Comparison of ENCODE assay signal across 8 cellular contexts in genomic region chr10:100986952-100987684, GRCh38. TPM values are rescaled to one million over a fixed set of nuclear protein-coding genes. Genes with fewer than 3 reads are reported as not detected.
DNase-seq lines count a peak whose midpoint lies in the region; ATAC-seq and TF ChIP-seq lines count a peak whose summit lies in the region.

Gene MRPL43, minus strand, starts transcription at chr10:100987497. Its CDS starts 54 bp downstream, at chr10:100987443.
Gene TWNK, plus strand, starts transcription at chr10:100987543. Its CDS starts 668 bp downstream, at chr10:100988211.

- ATAC-seq in GM18870 (IDR thresholded peaks at IDR 0.05; ENCODE audit: unreplicated experiment): peak; percentile 60
- peak; percentile 57 for ATAC-seq in HG03108 (IDR thresholded peaks at IDR 0.05; ENCODE audit: unreplicated experiment)

- H3K27ac ChIP-seq in layer of hippocampus (ENCODE audit: low read depth, low read length): peak within 1 kb of the TSS; percentile 83

- TF ChIP-seq CTCF in choroid plexus epithelial cell (conservative IDR thresholded peaks at IDR 0.05; ENCODE audit: low read depth, low read length): no peak

- peak within 1 kb of the TSS; percentile 100 for H3K4me3 ChIP-seq in choroid plexus epithelial cell (ENCODE audit: low read depth, low read length)

- DNase-seq in AG08396 (ENCODE audit: low spot score): peak; percentile 92
- DNase-seq in NCI-H460 (ENCODE audit: extremely low read depth, low read depth): peak; percentile 72
- peak; percentile 84 to 85 for DNase-seq in activated CD4-positive, alpha-beta T cell treated with anti-CD3 and anti-CD28 coated beads for 4 hours
- peak; percentile 76 for DNase-seq in choroid plexus epithelial cell (ENCODE audit: low read depth)
- peak; percentile 57 to 78 for DNase-seq in stimulated activated CD4-positive, alpha-beta T cell treated with anti-CD3 and anti-CD28 coated beads, Interleukin-1b, Interleukin-23, amount 100 ng/mL, for 1 hour (ENCODE audit: low read depth in 2 of 2)

- no peaks in the 10 kb centered on the region for H3K27me3 ChIP-seq in layer of hippocampus (ENCODE audit: control insufficient read depth, insufficient read depth, low read length)

RNA-seq across cellular contexts. Expression of gene MRPL43, which starts in this region (rescaled TPM):
- total RNA-seq in NCI-H460 (2014; rRNA removed; shearing (Covaris generic)): 72.4 and 78.9 TPM in 2 replicates
- 125 and 166 TPM in 2 replicates for polyA plus RNA-seq in NCI-H460 (2014; cell fraction: nucleus; rRNA removed)

RNA-seq across cellular contexts. Expression of gene TWNK, which starts in this region (rescaled TPM):
- total RNA-seq in NCI-H460 (2014; rRNA removed; shearing (Covaris generic)): 14.3 and 19.9 TPM in 2 replicates
- 14.9 and 31.6 TPM in 2 replicates for polyA plus RNA-seq in NCI-H460 (2014; cell fraction: nucleus; rRNA removed)

Comparison
In these comparisons a context has a peak if more than half of its experiments do, and no peak if none do; other contexts are left out.
1. Peak in every context shown above with its lines: DNase-seq, ATAC-seq, H3K4me3 ChIP-seq and H3K27ac ChIP-seq.